1 cellular context compared by ENCODE assay signal in genomic region chr15:78779975-78780374, GRCh38. TPM values are rescaled to one million over a fixed set of nuclear protein-coding genes. Genes with fewer than 3 reads are reported as not detected.
"Had no signal": no experiment of that assay in that cellular context is flagged by ENCODE, and none has a peak within 500 bp of the region (broad histone marks: within the 10 kb centered on the region; RNA-seq: fewer than 3 reads in every experiment).

No MANE protein-coding gene starts in this region.

RNA-seq across cellular contexts. Expression of gene ADAMTS7, which starts 31.3 kb away (rescaled TPM):
- polyA plus RNA-seq: immature natural killer cell had no signal
